8 cellular contexts compared by ENCODE assay signal in genomic region chr9:6049798-6050197, GRCh38. TPM values are rescaled to one million over a fixed set of nuclear protein-coding genes. Genes with fewer than 3 reads are reported as not detected.
DNase-seq lines count a peak whose midpoint lies in the region; ATAC-seq and TF ChIP-seq lines count a peak whose summit lies in the region.

No MANE protein-coding gene starts in this region.

- whole genome bisulfite sequencing in endodermal cell (ENCODE audit: insufficient coverage in 1 of 2, insufficient read length in 1 of 2), 2 experiments, result 67 to 70% methylated on average over 1 of the region's 1 CpG
- 70% methylated on average over 1 of the region's 1 CpG for WGBS in suprapubic skin

- H3K4me3 Mint-ChIP-seq in endodermal cell, result no peak overlapping the region
- H3K4me3 Mint-ChIP-seq in stimulated activated naive B cell treated with anti-CD40 and anti-IgM and Interleukin-4, amounts not matched to agents 10 μg/mL and 1 μg/mL and 100 μg/mL, for 72 hours, result no peak overlapping the region

- H3K4me3 ChIP-seq in GM06990 (replicated peaks; ENCODE audit: low read depth, low read length) (no peak overlapping the region), endodermal cell (ENCODE audit: low read length) (no peak overlapping the region), suprapubic skin (no peak overlapping the region)

- H3K36me3 Mint-ChIP-seq in endodermal cell (ENCODE audit: low read depth), result peaks cover 6% of the 10 kb centered on the region
- no peaks in the 10 kb centered on the region for H3K36me3 Mint-ChIP-seq in stimulated activated naive B cell treated with anti-CD40 and anti-IgM and Interleukin-4, amounts not matched to agents 10 μg/mL and 1 μg/mL and 100 μg/mL, for 72 hours

- H3K4me1 Mint-ChIP-seq in endodermal cell, result peaks cover 26% of the 10 kb centered on the region
- H3K4me1 Mint-ChIP-seq in stimulated activated naive B cell treated with anti-CD40 and anti-IgM and Interleukin-4, amounts not matched to agents 10 μg/mL and 1 μg/mL and 100 μg/mL, for 72 hours, result peaks cover 10 to 18% of the 10 kb centered on the region in 2 donors

- DNase-seq in GM06990 (ENCODE audit: extremely low read depth, insufficient read length) (peak; percentile 48), MV-4-11 (lab: John Stamatoyannopoulos, UW) (peak; percentile 29), endodermal cell (peak; percentile 79), NCI-H345 treated with DMSO at 0.1 percent for 48 hours (lab: John Stamatoyannopoulos, UW; ENCODE audit: unreplicated experiment) (no peak), activated gamma-delta T cell (lab: John Stamatoyannopoulos, UW) (no peak), suprapubic skin (ENCODE audit: low spot score in 2 of 2) (no peak)
- DNase-seq in stimulated activated naive B cell treated with anti-CD40 and anti-IgM and Interleukin-4, amounts not matched to agents 10 μg/mL and 1 μg/mL and 100 μg/mL, for 72 hours, result no peak

- H3K9me3 ChIP-seq in endodermal cell (ENCODE audit: control insufficient read depth, low read length), result no peaks in the 10 kb centered on the region
- H3K9me3 ChIP-seq in suprapubic skin, result no peaks in the 10 kb centered on the region

- TF ChIP-seq CTCF in GM06990 (IDR thresholded peaks at IDR 0.05; ENCODE audit: insufficient read depth, low read length, poor library complexity, severe bottlenecking) (peak; percentile 62), endodermal cell (conservative IDR thresholded peaks at IDR 0.05) (peak; percentile 83), suprapubic skin (IDR thresholded peaks at IDR 0.05) (no peak)

- peaks cover 4% of the 10 kb centered on the region for H3K9me3 Mint-ChIP-seq in endodermal cell
- no peaks in the 10 kb centered on the region for H3K9me3 Mint-ChIP-seq in stimulated activated naive B cell treated with anti-CD40 and anti-IgM and Interleukin-4, amounts not matched to agents 10 μg/mL and 1 μg/mL and 100 μg/mL, for 72 hours

- no peak overlapping the region for H3K9ac ChIP-seq in endodermal cell (ENCODE audit: extremely low read depth, low read length, poor library complexity, severe bottlenecking)

- no peak for TF ChIP-seq POLR2A in suprapubic skin (IDR thresholded peaks at IDR 0.05)

- peak; percentile 67 for ATAC-seq in GM21423 (IDR thresholded peaks at IDR 0.05; ENCODE audit: unreplicated experiment)
- peak; percentile 81 to 88 for ATAC-seq in stimulated activated naive B cell treated with anti-CD40 and anti-IgM and Interleukin-4, amounts not matched to agents 10 μg/mL and 1 μg/mL and 100 μg/mL, for 72 hours (replicated peaks)

- peaks cover 1% of the 10 kb centered on the region for H3K27me3 Mint-ChIP-seq in endodermal cell (ENCODE audit: insufficient read depth)
- peaks cover 7 to 16% of the 10 kb centered on the region in 2 donors for H3K27me3 Mint-ChIP-seq in stimulated activated naive B cell treated with anti-CD40 and anti-IgM and Interleukin-4, amounts not matched to agents 10 μg/mL and 1 μg/mL and 100 μg/mL, for 72 hours

- H3K4me1 ChIP-seq in endodermal cell (ENCODE audit: control insufficient read depth, insufficient read depth, low read length), result no peaks in the 10 kb centered on the region
- no peaks in the 10 kb centered on the region for H3K4me1 ChIP-seq in suprapubic skin

- H3K27ac Mint-ChIP-seq in endodermal cell, result peak overlapping the region; percentile 42
- H3K27ac Mint-ChIP-seq in stimulated activated naive B cell treated with anti-CD40 and anti-IgM and Interleukin-4, amounts not matched to agents 10 μg/mL and 1 μg/mL and 100 μg/mL, for 72 hours, result peak overlapping the region; percentile 15

- H3K27me3 ChIP-seq in GM06990 (replicated peaks; ENCODE audit: control insufficient read depth, insufficient read depth, low read length), result no peaks in the 10 kb centered on the region
- H3K27me3 ChIP-seq in endodermal cell (ENCODE audit: control insufficient read depth, insufficient read depth, low read length, poor library complexity, severe bottlenecking), result peaks cover 27% of the 10 kb centered on the region
- peaks cover 17% of the 10 kb centered on the region for H3K27me3 ChIP-seq in suprapubic skin

- no peak overlapping the region for H3K27ac ChIP-seq in endodermal cell (ENCODE audit: low read depth, low read length)
- no peak overlapping the region for H3K27ac ChIP-seq in suprapubic skin

- no peak for TF ChIP-seq EP300 in suprapubic skin (IDR thresholded peaks at IDR 0.05)

- no peaks in the 10 kb centered on the region for H3K36me3 ChIP-seq in GM06990 (ENCODE audit: control insufficient read depth, insufficient read depth, low read length)
- H3K36me3 ChIP-seq in endodermal cell (ENCODE audit: control insufficient read depth, insufficient read depth, low read length), result no peaks in the 10 kb centered on the region
- H3K36me3 ChIP-seq in suprapubic skin, result no peaks in the 10 kb centered on the region

RNA-seq across cellular contexts. Expression of gene RANBP6, which starts 34.4 kb away (rescaled TPM):
- total RNA-seq in endodermal cell (10 to 100 TPM; 19.5 to 21.3 TPM), suprapubic skin (10 to 100 TPM; 11.7 to 33.9 (median 16.9) TPM)
- polyA plus RNA-seq in endodermal cell (2013, experiment 1 of 2), result 34.7 TPM
- 28.5 TPM for polyA plus RNA-seq in endodermal cell (2013, experiment 2 of 2)

Comparison
In these comparisons a context has a peak if more than half of its experiments do, and no peak if none do; other contexts are left out.
1. DNase-seq: peak in GM06990 (single experiment), MV-4-11 (single experiment) and endodermal cell (single experiment); none in stimulated activated naive B cell treated with anti-CD40 and anti-IgM and Interleukin-4, amounts not matched to agents 10 μg/mL and 1 μg/mL and 100 μg/mL, for 72 hours (single experiment), NCI-H345 treated with DMSO at 0.1 percent for 48 hours (single experiment), activated gamma-delta T cell (single experiment) and suprapubic skin (0 of 2).
2. CTCF ChIP-seq: peak in GM06990 (single experiment) and endodermal cell (single experiment); none in suprapubic skin (0 of 2).